ENCODE assay signal across 1 cellular context in the genomic region with DNA sequence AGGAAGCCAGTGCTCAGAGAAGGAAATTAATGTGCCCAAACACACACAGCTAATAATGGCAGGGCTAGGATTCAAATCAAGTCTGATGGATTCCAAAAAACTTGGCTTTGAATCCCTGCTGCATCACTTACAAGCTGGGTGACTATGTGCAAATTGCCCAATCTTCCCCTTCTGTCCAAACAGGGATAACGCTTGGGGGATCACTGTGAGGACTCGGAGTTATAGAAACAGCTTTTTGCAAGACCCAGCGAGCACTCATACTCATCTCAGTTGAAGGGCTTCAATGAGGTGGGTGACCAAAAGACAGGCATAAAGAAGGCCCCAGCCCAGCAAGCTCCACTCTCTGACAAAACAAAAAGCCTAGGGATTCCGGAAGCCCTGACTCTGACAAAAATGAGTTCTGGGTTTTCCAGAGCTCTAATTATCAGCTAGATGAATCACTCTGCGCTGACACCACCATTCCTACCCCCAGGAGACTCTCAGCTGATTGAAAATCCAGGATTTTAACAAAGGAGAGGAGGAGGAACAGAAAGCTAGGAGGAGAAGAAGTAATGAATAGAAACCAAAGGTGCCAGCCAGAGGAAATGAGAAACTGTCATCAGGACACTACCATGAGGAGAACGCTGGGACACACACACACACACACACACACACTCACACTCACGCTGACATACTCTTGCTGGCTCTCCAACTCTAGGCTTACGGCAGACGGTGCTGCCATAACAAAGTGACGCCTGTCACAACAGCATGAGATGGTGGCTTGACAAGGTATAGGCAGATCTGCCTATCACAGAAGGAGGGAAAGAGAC.
TF ChIP-seq lines count a peak whose summit lies in the region.

No MANE protein-coding gene starts in this region.

TF ChIP-seq in K562, 482 proteins besides CTCF, POLR2A, EP300 and RAD21 (continued from another document and continues in another):
- TF ChIP-seq, protein P1, sequence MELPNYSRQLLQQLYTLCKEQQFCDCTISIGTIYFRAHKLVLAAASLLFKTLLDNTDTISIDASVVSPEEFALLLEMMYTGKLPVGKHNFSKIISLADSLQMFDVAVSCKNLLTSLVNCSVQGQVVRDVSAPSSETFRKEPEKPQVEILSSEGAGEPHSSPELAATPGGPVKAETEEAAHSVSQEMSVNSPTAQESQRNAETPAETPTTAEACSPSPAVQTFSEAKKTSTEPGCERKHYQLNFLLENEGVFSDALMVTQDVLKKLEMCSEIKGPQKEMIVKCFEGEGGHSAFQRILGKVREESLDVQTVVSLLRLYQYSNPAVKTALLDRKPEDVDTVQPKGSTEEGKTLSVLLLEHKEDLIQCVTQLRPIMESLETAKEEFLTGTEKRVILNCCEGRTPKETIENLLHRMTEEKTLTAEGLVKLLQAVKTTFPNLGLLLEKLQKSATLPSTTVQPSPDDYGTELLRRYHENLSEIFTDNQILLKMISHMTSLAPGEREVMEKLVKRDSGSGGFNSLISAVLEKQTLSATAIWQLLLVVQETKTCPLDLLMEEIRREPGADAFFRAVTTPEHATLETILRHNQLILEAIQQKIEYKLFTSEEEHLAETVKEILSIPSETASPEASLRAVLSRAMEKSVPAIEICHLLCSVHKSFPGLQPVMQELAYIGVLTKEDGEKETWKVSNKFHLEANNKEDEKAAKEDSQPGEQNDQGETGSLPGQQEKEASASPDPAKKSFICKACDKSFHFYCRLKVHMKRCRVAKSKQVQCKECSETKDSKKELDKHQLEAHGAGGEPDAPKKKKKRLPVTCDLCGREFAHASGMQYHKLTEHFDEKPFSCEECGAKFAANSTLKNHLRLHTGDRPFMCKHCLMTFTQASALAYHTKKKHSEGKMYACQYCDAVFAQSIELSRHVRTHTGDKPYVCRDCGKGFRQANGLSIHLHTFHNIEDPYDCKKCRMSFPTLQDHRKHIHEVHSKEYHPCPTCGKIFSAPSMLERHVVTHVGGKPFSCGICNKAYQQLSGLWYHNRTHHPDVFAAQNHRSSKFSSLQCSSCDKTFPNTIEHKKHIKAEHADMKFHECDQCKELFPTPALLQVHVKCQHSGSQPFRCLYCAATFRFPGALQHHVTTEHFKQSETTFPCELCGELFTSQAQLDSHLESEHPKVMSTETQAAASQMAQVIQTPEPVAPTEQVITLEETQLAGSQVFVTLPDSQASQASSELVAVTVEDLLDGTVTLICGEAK (IDR thresholded peaks at IDR 0.05), result no peak
- TF ChIP-seq, protein P1 (CRISPR knock-in tag; IDR thresholded peaks at IDR 0.05), result no peak
- TF ChIP-seq NR4A1 (CRISPR knock-in tag; IDR thresholded peaks at IDR 0.05) (no peak), NR4A1 (tag; IDR thresholded peaks at IDR 0.05) (0 out of 2 replicates have a peak, but pooled peaks have one; percentile 80), ZNF766 (CRISPR knock-in tag; conservative IDR thresholded peaks at IDR 0.05) (peak; percentile 4; the same call in 1 of the 2 replicates), RBM25 (IDR thresholded peaks at IDR 0.05; ENCODE audit: low read depth, low read length, severe bottlenecking) (peak; percentile 56), PML (IDR thresholded peaks at IDR 0.05; ENCODE audit: low read length) (no peak), ZSCAN32 (CRISPR knock-in tag; IDR thresholded peaks at IDR 0.05) (no peak), HDAC8 (tag; IDR thresholded peaks at IDR 0.05) (peak; percentile 88), NCOA2 (IDR thresholded peaks at IDR 0.05; ENCODE audit: partially characterized antibody in 2 of 2) (no peak), SP1 (CRISPR knock-in tag; IDR thresholded peaks at IDR 0.05) (no peak), ZNF197 (CRISPR knock-in tag; IDR thresholded peaks at IDR 0.05; ENCODE audit: low read depth) (peak; percentile 2), TSC22D4 (tag; IDR thresholded peaks at IDR 0.05) (no peak), POLR2H (tag; IDR thresholded peaks at IDR 0.05; ENCODE audit: low read depth) (no peak), ZNF140 (CRISPR knock-in tag; IDR thresholded peaks at IDR 0.05) (no peak), TGIF2 (CRISPR knock-in tag; IDR thresholded peaks at IDR 0.05) (no peak), NBN (IDR thresholded peaks at IDR 0.05; ENCODE audit: low read depth) (no peak; the same call in 1 of the 2 replicates), KLF16 (IDR thresholded peaks at IDR 0.05) (no peak), CAMTA2 (CRISPR knock-in tag; conservative IDR thresholded peaks at IDR 0.05) (no peak), CBFA2T2 (conservative IDR thresholded peaks at IDR 0.05) (no peak), BACH1 (tag; IDR thresholded peaks at IDR 0.05) (no peak), ZNF224 (CRISPR knock-in tag; IDR thresholded peaks at IDR 0.05) (no peak)
- TF ChIP-seq, protein P2, sequence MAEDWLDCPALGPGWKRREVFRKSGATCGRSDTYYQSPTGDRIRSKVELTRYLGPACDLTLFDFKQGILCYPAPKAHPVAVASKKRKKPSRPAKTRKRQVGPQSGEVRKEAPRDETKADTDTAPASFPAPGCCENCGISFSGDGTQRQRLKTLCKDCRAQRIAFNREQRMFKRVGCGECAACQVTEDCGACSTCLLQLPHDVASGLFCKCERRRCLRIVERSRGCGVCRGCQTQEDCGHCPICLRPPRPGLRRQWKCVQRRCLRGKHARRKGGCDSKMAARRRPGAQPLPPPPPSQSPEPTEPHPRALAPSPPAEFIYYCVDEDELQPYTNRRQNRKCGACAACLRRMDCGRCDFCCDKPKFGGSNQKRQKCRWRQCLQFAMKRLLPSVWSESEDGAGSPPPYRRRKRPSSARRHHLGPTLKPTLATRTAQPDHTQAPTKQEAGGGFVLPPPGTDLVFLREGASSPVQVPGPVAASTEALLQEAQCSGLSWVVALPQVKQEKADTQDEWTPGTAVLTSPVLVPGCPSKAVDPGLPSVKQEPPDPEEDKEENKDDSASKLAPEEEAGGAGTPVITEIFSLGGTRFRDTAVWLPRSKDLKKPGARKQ (CRISPR knock-in tag; IDR thresholded peaks at IDR 0.05), result no peak
- TF ChIP-seq, protein P3, sequence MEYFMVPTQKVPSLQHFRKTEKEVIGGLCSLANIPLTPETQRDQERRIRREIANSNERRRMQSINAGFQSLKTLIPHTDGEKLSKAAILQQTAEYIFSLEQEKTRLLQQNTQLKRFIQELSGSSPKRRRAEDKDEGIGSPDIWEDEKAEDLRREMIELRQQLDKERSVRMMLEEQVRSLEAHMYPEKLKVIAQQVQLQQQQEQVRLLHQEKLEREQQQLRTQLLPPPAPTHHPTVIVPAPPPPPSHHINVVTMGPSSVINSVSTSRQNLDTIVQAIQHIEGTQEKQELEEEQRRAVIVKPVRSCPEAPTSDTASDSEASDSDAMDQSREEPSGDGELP (CRISPR knock-in tag; IDR thresholded peaks at IDR 0.05; ENCODE audit: borderline replicate concordance), result no peak
- TF ChIP-seq, protein P4, sequence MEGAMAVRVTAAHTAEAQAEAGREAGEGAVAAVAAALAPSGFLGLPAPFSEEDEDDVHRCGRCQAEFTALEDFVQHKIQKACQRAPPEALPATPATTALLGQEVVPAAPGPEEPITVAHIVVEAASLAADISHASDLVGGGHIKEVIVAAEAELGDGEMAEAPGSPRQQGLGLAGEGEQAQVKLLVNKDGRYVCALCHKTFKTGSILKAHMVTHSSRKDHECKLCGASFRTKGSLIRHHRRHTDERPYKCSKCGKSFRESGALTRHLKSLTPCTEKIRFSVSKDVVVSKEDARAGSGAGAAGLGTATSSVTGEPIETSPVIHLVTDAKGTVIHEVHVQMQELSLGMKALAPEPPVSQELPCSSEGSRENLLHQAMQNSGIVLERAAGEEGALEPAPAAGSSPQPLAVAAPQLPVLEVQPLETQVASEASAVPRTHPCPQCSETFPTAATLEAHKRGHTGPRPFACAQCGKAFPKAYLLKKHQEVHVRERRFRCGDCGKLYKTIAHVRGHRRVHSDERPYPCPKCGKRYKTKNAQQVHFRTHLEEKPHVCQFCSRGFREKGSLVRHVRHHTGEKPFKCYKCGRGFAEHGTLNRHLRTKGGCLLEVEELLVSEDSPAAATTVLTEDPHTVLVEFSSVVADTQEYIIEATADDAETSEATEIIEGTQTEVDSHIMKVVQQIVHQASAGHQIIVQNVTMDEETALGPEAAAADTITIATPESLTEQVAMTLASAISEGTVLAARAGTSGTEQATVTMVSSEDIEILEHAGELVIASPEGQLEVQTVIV (CRISPR knock-in tag; IDR thresholded peaks at IDR 0.05; ENCODE audit: borderline replicate concordance), result no peak
- TF ChIP-seq, protein P5, sequence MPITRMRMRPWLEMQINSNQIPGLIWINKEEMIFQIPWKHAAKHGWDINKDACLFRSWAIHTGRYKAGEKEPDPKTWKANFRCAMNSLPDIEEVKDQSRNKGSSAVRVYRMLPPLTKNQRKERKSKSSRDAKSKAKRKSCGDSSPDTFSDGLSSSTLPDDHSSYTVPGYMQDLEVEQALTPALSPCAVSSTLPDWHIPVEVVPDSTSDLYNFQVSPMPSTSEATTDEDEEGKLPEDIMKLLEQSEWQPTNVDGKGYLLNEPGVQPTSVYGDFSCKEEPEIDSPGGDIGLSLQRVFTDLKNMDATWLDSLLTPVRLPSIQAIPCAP (CRISPR knock-in tag; IDR thresholded peaks at IDR 0.05; ENCODE audit: borderline replicate concordance), result no peak
- TF ChIP-seq, protein P6, sequence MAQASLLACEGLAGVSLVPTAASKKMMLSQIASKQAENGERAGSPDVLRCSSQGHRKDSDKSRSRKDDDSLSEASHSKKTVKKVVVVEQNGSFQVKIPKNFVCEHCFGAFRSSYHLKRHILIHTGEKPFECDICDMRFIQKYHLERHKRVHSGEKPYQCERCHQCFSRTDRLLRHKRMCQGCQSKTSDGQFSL (CRISPR knock-in tag; IDR thresholded peaks at IDR 0.05), result no peak
- TF ChIP-seq, protein P6 (tag; IDR thresholded peaks at IDR 0.05), result 0 out of 4 replicates have a peak, but pooled peaks of 1 of the 2 experiments have one; percentile 73
- TF ChIP-seq, protein P7, sequence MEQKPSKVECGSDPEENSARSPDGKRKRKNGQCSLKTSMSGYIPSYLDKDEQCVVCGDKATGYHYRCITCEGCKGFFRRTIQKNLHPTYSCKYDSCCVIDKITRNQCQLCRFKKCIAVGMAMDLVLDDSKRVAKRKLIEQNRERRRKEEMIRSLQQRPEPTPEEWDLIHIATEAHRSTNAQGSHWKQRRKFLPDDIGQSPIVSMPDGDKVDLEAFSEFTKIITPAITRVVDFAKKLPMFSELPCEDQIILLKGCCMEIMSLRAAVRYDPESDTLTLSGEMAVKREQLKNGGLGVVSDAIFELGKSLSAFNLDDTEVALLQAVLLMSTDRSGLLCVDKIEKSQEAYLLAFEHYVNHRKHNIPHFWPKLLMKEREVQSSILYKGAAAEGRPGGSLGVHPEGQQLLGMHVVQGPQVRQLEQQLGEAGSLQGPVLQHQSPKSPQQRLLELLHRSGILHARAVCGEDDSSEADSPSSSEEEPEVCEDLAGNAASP (IDR thresholded peaks at IDR 0.05), result no peak
- TF ChIP-seq, protein P8, sequence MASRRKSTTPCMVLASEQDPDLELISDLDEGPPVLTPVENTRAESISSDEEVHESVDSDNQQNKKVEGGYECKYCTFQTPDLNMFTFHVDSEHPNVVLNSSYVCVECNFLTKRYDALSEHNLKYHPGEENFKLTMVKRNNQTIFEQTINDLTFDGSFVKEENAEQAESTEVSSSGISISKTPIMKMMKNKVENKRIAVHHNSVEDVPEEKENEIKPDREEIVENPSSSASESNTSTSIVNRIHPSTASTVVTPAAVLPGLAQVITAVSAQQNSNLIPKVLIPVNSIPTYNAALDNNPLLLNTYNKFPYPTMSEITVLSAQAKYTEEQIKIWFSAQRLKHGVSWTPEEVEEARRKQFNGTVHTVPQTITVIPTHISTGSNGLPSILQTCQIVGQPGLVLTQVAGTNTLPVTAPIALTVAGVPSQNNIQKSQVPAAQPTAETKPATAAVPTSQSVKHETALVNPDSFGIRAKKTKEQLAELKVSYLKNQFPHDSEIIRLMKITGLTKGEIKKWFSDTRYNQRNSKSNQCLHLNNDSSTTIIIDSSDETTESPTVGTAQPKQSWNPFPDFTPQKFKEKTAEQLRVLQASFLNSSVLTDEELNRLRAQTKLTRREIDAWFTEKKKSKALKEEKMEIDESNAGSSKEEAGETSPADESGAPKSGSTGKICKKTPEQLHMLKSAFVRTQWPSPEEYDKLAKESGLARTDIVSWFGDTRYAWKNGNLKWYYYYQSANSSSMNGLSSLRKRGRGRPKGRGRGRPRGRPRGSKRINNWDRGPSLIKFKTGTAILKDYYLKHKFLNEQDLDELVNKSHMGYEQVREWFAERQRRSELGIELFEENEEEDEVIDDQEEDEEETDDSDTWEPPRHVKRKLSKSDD (conservative IDR thresholded peaks at IDR 0.05; ENCODE audit: low read length), result no peak
- TF ChIP-seq, protein P9, sequence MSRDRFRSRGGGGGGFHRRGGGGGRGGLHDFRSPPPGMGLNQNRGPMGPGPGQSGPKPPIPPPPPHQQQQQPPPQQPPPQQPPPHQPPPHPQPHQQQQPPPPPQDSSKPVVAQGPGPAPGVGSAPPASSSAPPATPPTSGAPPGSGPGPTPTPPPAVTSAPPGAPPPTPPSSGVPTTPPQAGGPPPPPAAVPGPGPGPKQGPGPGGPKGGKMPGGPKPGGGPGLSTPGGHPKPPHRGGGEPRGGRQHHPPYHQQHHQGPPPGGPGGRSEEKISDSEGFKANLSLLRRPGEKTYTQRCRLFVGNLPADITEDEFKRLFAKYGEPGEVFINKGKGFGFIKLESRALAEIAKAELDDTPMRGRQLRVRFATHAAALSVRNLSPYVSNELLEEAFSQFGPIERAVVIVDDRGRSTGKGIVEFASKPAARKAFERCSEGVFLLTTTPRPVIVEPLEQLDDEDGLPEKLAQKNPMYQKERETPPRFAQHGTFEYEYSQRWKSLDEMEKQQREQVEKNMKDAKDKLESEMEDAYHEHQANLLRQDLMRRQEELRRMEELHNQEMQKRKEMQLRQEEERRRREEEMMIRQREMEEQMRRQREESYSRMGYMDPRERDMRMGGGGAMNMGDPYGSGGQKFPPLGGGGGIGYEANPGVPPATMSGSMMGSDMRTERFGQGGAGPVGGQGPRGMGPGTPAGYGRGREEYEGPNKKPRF (IDR thresholded peaks at IDR 0.05; ENCODE audit: low read depth, low read length), result no peak
